ENCODE assay signal across 29 cellular contexts in the genomic region with DNA sequence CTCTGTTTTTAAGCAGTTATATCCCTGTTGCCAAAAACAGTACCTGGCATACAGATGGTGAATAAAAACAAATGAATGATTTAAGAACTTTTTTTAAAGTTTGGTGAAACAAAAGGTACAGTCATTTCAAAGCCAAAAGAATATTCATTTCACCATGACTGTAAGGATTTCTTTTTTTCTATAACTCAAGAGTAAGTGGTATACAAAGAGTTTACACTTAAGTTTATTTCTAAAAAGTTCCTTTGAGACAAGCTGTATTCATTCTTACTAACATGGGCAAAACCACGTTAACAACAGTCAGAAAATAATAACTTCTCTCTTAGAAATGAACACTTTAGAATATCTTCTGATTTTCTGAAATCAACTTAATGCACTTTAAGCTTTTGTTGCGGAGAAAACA.
"Had no signal": no experiment of that assay in that cellular context is flagged by ENCODE, and none has a peak within 500 bp of the region (broad histone marks: within the 10 kb centered on the region; RNA-seq: fewer than 3 reads in every experiment).

No MANE protein-coding gene starts in this region.

- DNase-seq: naive thymus-derived CD8-positive, alpha-beta T cell; nephron progenitor cell; nucleus accumbens; posterior cingulate gyrus; psoas muscle; right cardiac atrium; right lobe of liver; sigmoid colon; small intestine; stimulated activated CD4-positive, alpha-beta T cell treated with anti-CD3 and anti-CD28 coated beads, Interleukin-15, amount 100 ng/mL, for 24 hours; stimulated activated CD4-positive, alpha-beta T cell treated with anti-CD3 and anti-CD28 coated beads, Interleukin-2, amount 100 ng/mL, for 24 hours; stimulated activated CD4-positive, alpha-beta T cell treated with anti-CD3 and anti-CD28 coated beads, Interleukin-2, amount 100 ng/mL, for 48 hours; stimulated activated CD4-positive, alpha-beta T cell treated with anti-CD3 and anti-CD28 coated beads, Interleukin-4, amount 100 ng/mL, for 24 hours; stimulated activated naive B cell treated with anti-CD40 and anti-IgM and Interleukin-4, amounts not matched to agents 10 μg/mL and 1 μg/mL and 100 μg/mL, for 72 hours; stimulated activated naive CD4-positive, alpha-beta T cell treated with Interleukin-2 at 50 U/mL for 16 hours; stomach; tibial artery; transverse colon; upper lobe of right lung; uterus had no signal

- H3K27me3 ChIP-seq: right lobe of liver, sigmoid colon, stomach, tibial artery, transverse colon, upper lobe of right lung, uterus had no signal

- H3K9me3 Mint-ChIP-seq: natural killer cell treated with Interleukin-12 subunit alpha and Interleukin-12 subunit beta and Interleukin-15 and Interleukin-18, amount 100 ng/mL, for 72 hours; stimulated activated effector memory CD8-positive, alpha-beta T cell treated with anti-CD3 and anti-CD28 coated beads, Interleukin-12 subunit alpha, Interleukin-12 subunit beta, amount 100 ng/mL, for 72 hours; type B pancreatic cell had no signal

- H3K27me3 Mint-ChIP-seq: naive thymus-derived CD8-positive, alpha-beta T cell; natural killer cell treated with Interleukin-12 subunit alpha and Interleukin-12 subunit beta and Interleukin-15 and Interleukin-18, amount 100 ng/mL, for 72 hours; progenitor cell of endocrine pancreas; stimulated activated naive B cell treated with anti-CD40 and anti-IgM and Interleukin-4, amounts not matched to agents 10 μg/mL and 1 μg/mL and 100 μg/mL, for 72 hours; stimulated activated naive CD8-positive, alpha-beta T cell treated with anti-CD3 and anti-CD28 coated beads, Interleukin-15, Interleukin-2, amounts not matched to agents 100 ng/mL and 50 ng/mL, for 24 hours; type B pancreatic cell had no signal

- H3K4me3 Mint-ChIP-seq: naive thymus-derived CD8-positive, alpha-beta T cell; natural killer cell treated with Interleukin-12 subunit alpha and Interleukin-12 subunit beta and Interleukin-15 and Interleukin-18, amount 100 ng/mL, for 72 hours; nephron progenitor cell; neural crest cell; stimulated activated effector memory CD8-positive, alpha-beta T cell treated with anti-CD3 and anti-CD28 coated beads, Interleukin-12 subunit alpha, Interleukin-12 subunit beta, amount 100 ng/mL, for 72 hours; stimulated activated naive B cell treated with anti-CD40 and anti-IgM and Interleukin-4, amounts not matched to agents 10 μg/mL and 1 μg/mL and 100 μg/mL, for 72 hours; stimulated activated naive CD8-positive, alpha-beta T cell treated with anti-CD3 and anti-CD28 coated beads, Interleukin-15, Interleukin-2, amounts not matched to agents 100 ng/mL and 50 ng/mL, for 24 hours; type B pancreatic cell had no signal

- H3K4me3 ChIP-seq: psoas muscle, right lobe of liver, sigmoid colon, stomach, thoracic aorta, tibial artery, transverse colon, upper lobe of right lung, uterus had no signal

- ATAC-seq: naive thymus-derived CD8-positive, alpha-beta T cell; natural killer cell treated with Interleukin-12 subunit alpha and Interleukin-12 subunit beta and Interleukin-15 and Interleukin-18, amount 100 ng/mL, for 72 hours; psoas muscle; right cardiac atrium; right lobe of liver; stimulated activated effector memory CD8-positive, alpha-beta T cell treated with anti-CD3 and anti-CD28 coated beads, Interleukin-12 subunit alpha, Interleukin-12 subunit beta, amount 100 ng/mL, for 72 hours; stimulated activated naive B cell treated with anti-CD40 and anti-IgM and Interleukin-4, amounts not matched to agents 10 μg/mL and 1 μg/mL and 100 μg/mL, for 72 hours; upper lobe of right lung had no signal

- FAIRE-seq: small intestine had no signal

- H3K27ac ChIP-seq: neutrophil, parathyroid adenoma, psoas muscle, right lobe of liver, sigmoid colon, stomach, thoracic aorta, tibial artery, transverse colon, upper lobe of right lung, uterus had no signal

- H3K4me1 ChIP-seq: uterus had no signal

- H3K27ac Mint-ChIP-seq: naive thymus-derived CD8-positive, alpha-beta T cell; natural killer cell treated with Interleukin-12 subunit alpha and Interleukin-12 subunit beta and Interleukin-15 and Interleukin-18, amount 100 ng/mL, for 72 hours; nephron progenitor cell; progenitor cell of endocrine pancreas; stimulated activated effector memory CD8-positive, alpha-beta T cell treated with anti-CD3 and anti-CD28 coated beads, Interleukin-12 subunit alpha, Interleukin-12 subunit beta, amount 100 ng/mL, for 72 hours; stimulated activated naive CD8-positive, alpha-beta T cell treated with anti-CD3 and anti-CD28 coated beads, Interleukin-15, Interleukin-2, amounts not matched to agents 100 ng/mL and 50 ng/mL, for 24 hours; type B pancreatic cell had no signal

- H2AFZ ChIP-seq: parathyroid adenoma had no signal

- H3K9me3 ChIP-seq: neutrophil, psoas muscle, right lobe of liver, sigmoid colon, stomach, thoracic aorta, tibial artery, transverse colon, upper lobe of right lung, uterus had no signal

- H3K9ac ChIP-seq: parathyroid adenoma had no signal

- H3K36me3 ChIP-seq: neutrophil, right lobe of liver, sigmoid colon, stomach, thoracic aorta, tibial artery, transverse colon, upper lobe of right lung, uterus had no signal
